ENCODE assay signal across 19 cellular contexts in genomic region chrX:105706041-105706440, GRCh38.
"Had no signal": no experiment of that assay in that cellular context is flagged by ENCODE, and none has a peak within 500 bp of the region (broad histone marks: within the 10 kb centered on the region; RNA-seq: fewer than 3 reads in every experiment).

No MANE protein-coding gene starts in this region.

- H3K27ac Mint-ChIP-seq: activated naive CD4-positive, alpha-beta T cell treated with anti-CD3 and anti-CD28 coated beads, Interleukin-2, amount 10 ng/mL, durations not matched to agents 7 days and 5 days; activated T-helper 2 cell treated with anti-CD3 and anti-CD28 coated beads, Interferon-gamma antibody, Interleukin-2, Interleukin-4, amounts not matched to agents 10 μg/mL and 5 μg/mL and 100 μg/mL, durations not matched to agents 14 hours and 24 hours and 36 hours; T-cell had no signal

- H3K9me3 Mint-ChIP-seq: activated naive CD4-positive, alpha-beta T cell treated with anti-CD3 and anti-CD28 coated beads, Interleukin-2, amount 10 ng/mL, durations not matched to agents 7 days and 5 days; activated T-helper 2 cell treated with anti-CD3 and anti-CD28 coated beads, Interferon-gamma antibody, Interleukin-2, Interleukin-4, amounts not matched to agents 10 μg/mL and 5 μg/mL and 100 μg/mL, durations not matched to agents 14 hours and 24 hours and 36 hours; T-cell had no signal

- H3K36me3 Mint-ChIP-seq: activated naive CD4-positive, alpha-beta T cell treated with anti-CD3 and anti-CD28 coated beads, Interleukin-2, amount 10 ng/mL, durations not matched to agents 7 days and 5 days; T-cell had no signal

- H3K27me3 Mint-ChIP-seq: activated naive CD4-positive, alpha-beta T cell treated with anti-CD3 and anti-CD28 coated beads, Interleukin-2, amount 10 ng/mL, durations not matched to agents 7 days and 5 days; central memory CD8-positive, alpha-beta T cell had no signal

- H3K4me1 Mint-ChIP-seq: activated naive CD4-positive, alpha-beta T cell treated with anti-CD3 and anti-CD28 coated beads, Interleukin-2, amount 10 ng/mL, durations not matched to agents 7 days and 5 days; central memory CD8-positive, alpha-beta T cell; neural crest cell; T-cell had no signal

- H3K4me3 Mint-ChIP-seq: activated naive CD4-positive, alpha-beta T cell treated with anti-CD3 and anti-CD28 coated beads, Interleukin-2, amount 10 ng/mL, durations not matched to agents 7 days and 5 days; central memory CD8-positive, alpha-beta T cell; neural crest cell; T-cell had no signal

- H3K4me3 ChIP-seq: adrenal gland, esophagus squamous epithelium, lung, SK-N-MC, suprapubic skin had no signal

- DNase-seq: activated CD4-positive, alpha-beta T cell treated with anti-CD3 and anti-CD28 coated beads for 1 hour; activated CD4-positive, alpha-beta T cell treated with anti-CD3 and anti-CD28 coated beads, Interleukin-2, amount 50 U/mL, for 4 hours; activated naive CD4-positive, alpha-beta T cell treated with anti-CD3 and anti-CD28 coated beads, Interleukin-2, amount 10 ng/mL, durations not matched to agents 7 days and 5 days; adrenal gland; cortex of kidney; effector CD4-positive, alpha-beta T cell; esophagus squamous epithelium; islet precursor cell; stimulated activated CD4-positive, alpha-beta T cell treated with anti-CD3 and anti-CD28 coated beads, Interleukin-15, amount 100 ng/mL, for 24 hours; stimulated activated CD4-positive, alpha-beta T cell treated with anti-CD3 and anti-CD28 coated beads, Interleukin-4, amount 100 ng/mL, for 1 hour; stimulated activated naive CD4-positive, alpha-beta T cell treated with Interleukin-2 at 50 U/mL for 16 hours; T-cell; T1000 had no signal
